ENCODE assay signal across 15 cellular contexts in genomic region chr20:24965065-24965919, GRCh38. TPM values are rescaled to one million over a fixed set of nuclear protein-coding genes. Genes with fewer than 3 reads are reported as not detected.
DNase-seq lines count a peak whose midpoint lies in the region; ATAC-seq and TF ChIP-seq lines count a peak whose summit lies in the region.
"Had no signal": no experiment of that assay in that cellular context is flagged by ENCODE, and none has a peak within 500 bp of the region (broad histone marks: within the 10 kb centered on the region; RNA-seq: fewer than 3 reads in every experiment).

No MANE protein-coding gene starts in this region.

- peaks cover 62% of the 10 kb centered on the region for H3K36me3 Mint-ChIP-seq in T-helper 1 cell treated with Interleukin-12 subunit alpha and Interleukin-12 subunit beta and Interleukin-4 antibody, amounts not matched to agents 30 μg/mL and 1 μg/mL, for 36 hours (ENCODE audit: low read depth)
- peaks cover 66% of the 10 kb centered on the region for H3K36me3 Mint-ChIP-seq in activated CD8-positive, alpha-beta memory T cell treated with anti-CD3 and anti-CD28 coated beads, Interleukin-2, amount 10 ng/mL, durations not matched to agents 7 days and 5 days
- H3K36me3 Mint-ChIP-seq in stimulated activated effector memory CD8-positive, alpha-beta T cell treated with anti-CD3 and anti-CD28 coated beads, Interleukin-12 subunit alpha, Interleukin-12 subunit beta, amount 100 ng/mL, for 72 hours: peaks cover 100% of the 10 kb centered on the region

- no peaks in the 10 kb centered on the region for H3K27me3 ChIP-seq in layer of hippocampus (ENCODE audit: control insufficient read depth, insufficient read depth, low read length)
- H3K27me3 ChIP-seq: foreskin keratinocyte, thyroid gland had no signal

- H3K27me3 Mint-ChIP-seq in T-helper 1 cell treated with Interleukin-12 subunit alpha and Interleukin-12 subunit beta and Interleukin-4 antibody, amounts not matched to agents 30 μg/mL and 1 μg/mL, for 36 hours (ENCODE audit: low read depth): no peaks in the 10 kb centered on the region
- H3K27me3 Mint-ChIP-seq in activated CD8-positive, alpha-beta memory T cell treated with anti-CD3 and anti-CD28 coated beads, Interleukin-2, amount 10 ng/mL, durations not matched to agents 7 days and 5 days: no peaks in the 10 kb centered on the region

- no peak overlapping the region for H3K4me3 Mint-ChIP-seq in T-helper 1 cell treated with Interleukin-12 subunit alpha and Interleukin-12 subunit beta and Interleukin-4 antibody, amounts not matched to agents 30 μg/mL and 1 μg/mL, for 36 hours
- no peak overlapping the region for H3K4me3 Mint-ChIP-seq in activated CD8-positive, alpha-beta memory T cell treated with anti-CD3 and anti-CD28 coated beads, Interleukin-2, amount 10 ng/mL, durations not matched to agents 7 days and 5 days
- H3K4me3 Mint-ChIP-seq in stimulated activated effector memory CD8-positive, alpha-beta T cell treated with anti-CD3 and anti-CD28 coated beads, Interleukin-12 subunit alpha, Interleukin-12 subunit beta, amount 100 ng/mL, for 72 hours: peak overlapping the region; percentile 2

- H3K27ac Mint-ChIP-seq in T-helper 1 cell treated with Interleukin-12 subunit alpha and Interleukin-12 subunit beta and Interleukin-4 antibody, amounts not matched to agents 30 μg/mL and 1 μg/mL, for 36 hours: peak overlapping the region; percentile 1
- H3K27ac Mint-ChIP-seq in activated CD8-positive, alpha-beta memory T cell treated with anti-CD3 and anti-CD28 coated beads, Interleukin-2, amount 10 ng/mL, durations not matched to agents 7 days and 5 days: peak overlapping the region; percentile 41
- peak overlapping the region; percentile 85 for H3K27ac Mint-ChIP-seq in stimulated activated effector memory CD8-positive, alpha-beta T cell treated with anti-CD3 and anti-CD28 coated beads, Interleukin-12 subunit alpha, Interleukin-12 subunit beta, amount 100 ng/mL, for 72 hours

- H3K4me1 Mint-ChIP-seq in T-helper 1 cell treated with Interleukin-12 subunit alpha and Interleukin-12 subunit beta and Interleukin-4 antibody, amounts not matched to agents 30 μg/mL and 1 μg/mL, for 36 hours (ENCODE audit: low read depth): peaks cover 4% of the 10 kb centered on the region
- H3K4me1 Mint-ChIP-seq in activated CD8-positive, alpha-beta memory T cell treated with anti-CD3 and anti-CD28 coated beads, Interleukin-2, amount 10 ng/mL, durations not matched to agents 7 days and 5 days: peaks cover 22% of the 10 kb centered on the region
- peaks cover 73% of the 10 kb centered on the region for H3K4me1 Mint-ChIP-seq in stimulated activated effector memory CD8-positive, alpha-beta T cell treated with anti-CD3 and anti-CD28 coated beads, Interleukin-12 subunit alpha, Interleukin-12 subunit beta, amount 100 ng/mL, for 72 hours

- CTCF ChIA-PET in activated CD8-positive, alpha-beta memory T cell treated with anti-CD3 and anti-CD28 coated beads, Interleukin-2, amount 10 ng/mL, durations not matched to agents 7 days and 5 days (lab: Charles Lee): no interaction called here

- TF ChIP-seq POLR2A in erythroblast (IDR thresholded peaks at IDR 0.05; ENCODE audit: low read length): no peak

- no peak for DNase-seq in T-helper 1 cell
- peak; percentile 31 for DNase-seq in activated CD8-positive, alpha-beta memory T cell treated with anti-CD3 and anti-CD28 coated beads, Interleukin-2, amount 10 ng/mL, durations not matched to agents 7 days and 5 days
- no peak for DNase-seq in stimulated activated effector memory CD8-positive, alpha-beta T cell treated with anti-CD3 and anti-CD28 coated beads, Interleukin-12 subunit alpha, Interleukin-12 subunit beta, amount 100 ng/mL, for 72 hours (ENCODE audit: low spot score in 2 of 2)
- no peak for DNase-seq in T-helper 9 cell
- no peak for DNase-seq in erythroblast (lab: John Stamatoyannopoulos, UW)
- no peak for DNase-seq in NCI-H187 (lab: John Stamatoyannopoulos, UW)
- DNase-seq: activated CD4-positive, CD25-positive, alpha-beta regulatory T cell treated with anti-CD3 and anti-CD28 coated beads, Interleukin-2, amount 50 U/mL, for 72 hours; foreskin keratinocyte; KBM-7; NCI-H1417 treated with DMSO at 0.1 percent for 48 hours; thyroid gland had no signal

- no peak for ATAC-seq in activated CD8-positive, alpha-beta memory T cell treated with anti-CD3 and anti-CD28 coated beads, Interleukin-2, amount 10 ng/mL, durations not matched to agents 7 days and 5 days
- peak; percentile 22 for ATAC-seq in stimulated activated effector memory CD8-positive, alpha-beta T cell treated with anti-CD3 and anti-CD28 coated beads, Interleukin-12 subunit alpha, Interleukin-12 subunit beta, amount 100 ng/mL, for 72 hours
- ATAC-seq: foreskin keratinocyte had no signal

- peak overlapping the region; percentile 3 for H3K27ac ChIP-seq in layer of hippocampus (ENCODE audit: low read depth, low read length)
- H3K27ac ChIP-seq: 22Rv1, foreskin keratinocyte, SK-N-MC, thyroid gland had no signal

- H3K9me3 Mint-ChIP-seq in T-helper 1 cell treated with Interleukin-12 subunit alpha and Interleukin-12 subunit beta and Interleukin-4 antibody, amounts not matched to agents 30 μg/mL and 1 μg/mL, for 36 hours: no peaks in the 10 kb centered on the region
- no peaks in the 10 kb centered on the region for H3K9me3 Mint-ChIP-seq in activated CD8-positive, alpha-beta memory T cell treated with anti-CD3 and anti-CD28 coated beads, Interleukin-2, amount 10 ng/mL, durations not matched to agents 7 days and 5 days (ENCODE audit: low read depth)
- H3K9me3 Mint-ChIP-seq in stimulated activated effector memory CD8-positive, alpha-beta T cell treated with anti-CD3 and anti-CD28 coated beads, Interleukin-12 subunit alpha, Interleukin-12 subunit beta, amount 100 ng/mL, for 72 hours: no peaks in the 10 kb centered on the region

RNA-seq across cellular contexts. Expression of gene CST7, which starts 16.2 kb away (rescaled TPM):
- total RNA-seq in activated CD8-positive, alpha-beta memory T cell treated with anti-CD3 and anti-CD28 coated beads, Interleukin-2, amount 10 ng/mL, durations not matched to agents 7 days and 5 days: 100 to 1,000 TPM; 177 to 202 TPM
- total RNA-seq: foreskin keratinocyte had no signal

RNA-seq across cellular contexts. Expression of gene APMAP, which starts 27.3 kb away (rescaled TPM):
- total RNA-seq in activated CD8-positive, alpha-beta memory T cell treated with anti-CD3 and anti-CD28 coated beads, Interleukin-2, amount 10 ng/mL, durations not matched to agents 7 days and 5 days: 10 to 100 TPM; 47.5 to 56.0 TPM

Comparison
In these comparisons a context has a peak if more than half of its experiments do, and no peak if none do; other contexts are left out.
1. H3K27ac Mint-ChIP-seq: peak in every context shown above with its lines; median percentile 85 in stimulated activated effector memory CD8-positive, alpha-beta T cell treated with anti-CD3 and anti-CD28 coated beads, Interleukin-12 subunit alpha, Interleukin-12 subunit beta, amount 100 ng/mL, for 72 hours; 41 in activated CD8-positive, alpha-beta memory T cell treated with anti-CD3 and anti-CD28 coated beads, Interleukin-2, amount 10 ng/mL, durations not matched to agents 7 days and 5 days; 1 in T-helper 1 cell treated with Interleukin-12 subunit alpha and Interleukin-12 subunit beta and Interleukin-4 antibody, amounts not matched to agents 30 μg/mL and 1 μg/mL, for 36 hours.